Comparison of ENCODE assay signal across 8 cellular contexts in the genomic region with DNA sequence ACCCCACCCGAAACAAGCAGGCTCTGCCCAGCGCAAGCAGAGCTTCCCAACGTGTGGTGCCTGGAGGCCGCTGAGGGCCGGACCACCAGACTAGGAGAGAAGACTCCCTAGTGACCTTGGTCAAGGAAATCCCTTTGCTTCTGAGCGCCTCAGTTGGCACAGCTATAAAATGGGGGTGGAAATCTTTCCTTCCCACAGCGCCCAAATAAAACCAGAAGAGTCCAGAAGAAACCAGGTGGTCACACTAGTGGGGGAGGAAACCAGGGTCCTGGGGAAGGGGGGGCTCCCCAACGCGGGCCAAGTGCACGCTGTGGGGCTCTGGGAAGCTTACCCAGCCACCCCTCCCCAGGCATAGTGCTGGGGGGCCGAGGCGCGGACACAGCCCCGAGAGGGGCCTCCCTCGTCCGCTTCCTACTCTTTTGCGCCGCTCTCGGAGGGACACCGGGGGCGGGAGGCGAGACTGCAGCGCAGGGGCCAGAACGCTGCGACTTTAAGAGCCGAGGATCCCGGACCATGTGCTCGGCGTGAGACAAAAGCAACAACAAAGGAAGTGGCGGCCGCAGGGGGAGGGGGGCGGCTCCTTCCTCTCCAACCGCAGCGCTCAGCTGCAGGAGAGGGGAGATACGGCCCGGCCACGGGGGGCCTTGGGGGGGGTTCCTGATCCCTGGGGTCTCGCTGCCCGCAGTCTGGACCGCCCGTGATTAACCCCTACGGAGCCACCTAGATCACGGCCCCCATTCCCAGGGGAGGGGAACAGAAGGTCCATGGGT. TPM values are rescaled to one million over a fixed set of nuclear protein-coding genes. Genes with fewer than 3 reads are reported as not detected.
A peak's percentile ranks its signal among the peaks of the same experiment; 100 is the strongest.
DNase-seq lines count a peak whose midpoint lies in the region; ATAC-seq and TF ChIP-seq lines count a peak whose summit lies in the region.

No MANE protein-coding gene starts in this region.

- ATAC-seq in HG03025 (IDR thresholded peaks at IDR 0.05; ENCODE audit: low FRiP score, unreplicated experiment) (peak; percentile 23), GM18517 (IDR thresholded peaks at IDR 0.05; ENCODE audit: unreplicated experiment) (no peak)

- no peak for TF ChIP-seq CTCF in OCI-LY1 (IDR thresholded peaks at IDR 0.05; ENCODE audit: low read length)

- TF ChIP-seq POLR2A in erythroblast (IDR thresholded peaks at IDR 0.05; ENCODE audit: low read length), result no peak

- H3K27me3 ChIP-seq in OCI-LY1 (ENCODE audit: insufficient read depth, low read length), result no peaks in the 10 kb centered on the region

- H4K20me1 ChIP-seq in OCI-LY1 (ENCODE audit: insufficient read depth, low read length), result no peaks in the 10 kb centered on the region

- peaks cover 34% of the 10 kb centered on the region for H3K79me2 ChIP-seq in OCI-LY1 (ENCODE audit: insufficient read depth, low read length)

- H3F3A ChIP-seq in OCI-LY1 (ENCODE audit: insufficient read depth, low read length), result no peaks in the 10 kb centered on the region

- no peaks in the 10 kb centered on the region for H3K9me2 ChIP-seq in OCI-LY1 (ENCODE audit: low read depth, low read length)

- peak overlapping the region; percentile 95 for H3K4me2 ChIP-seq in OCI-LY1 (ENCODE audit: low read length)

- H3K9me3 ChIP-seq in OCI-LY1 (ENCODE audit: low read length), result no peaks in the 10 kb centered on the region

- peaks cover 55% of the 10 kb centered on the region for H3K4me1 ChIP-seq in OCI-LY1 (ENCODE audit: insufficient read depth, low read length, severe bottlenecking)

- H3K9ac ChIP-seq in OCI-LY1 (ENCODE audit: low read length), result peak overlapping the region; percentile 99

- H2AFZ ChIP-seq in OCI-LY1 (ENCODE audit: low read length), result no peak overlapping the region

- H3K4me3 ChIP-seq in OCI-LY1 (ENCODE audit: low read depth, low read length, poor library complexity, severe bottlenecking), result peak overlapping the region; percentile 94

- peak; percentile 93 for DNase-seq in GM03348 (ENCODE audit: low spot score)
- peak; percentile 77 for DNase-seq in activated T-cell treated with anti-CD3 and anti-CD28 coated beads, Interleukin-2, amount 50 U/mL, for 1 hour
- peak; percentile 72 to 76 for DNase-seq in erythroblast (lab: John Stamatoyannopoulos, UW)
- peak; percentile 81 for DNase-seq in mucosa of gallbladder (ENCODE audit: low spot score)
- DNase-seq in stimulated activated CD8-positive, alpha-beta memory T cell treated with anti-CD3 and anti-CD28 coated beads, Interleukin-4, amount 100 ng/mL, for 24 hours (ENCODE audit: low read depth), result peak; percentile 74

- H3K27ac ChIP-seq in OCI-LY1 (ENCODE audit: low read depth, low read length, poor library complexity, severe bottlenecking), result peak overlapping the region; percentile 96

- peaks cover 30% of the 10 kb centered on the region for H3K36me3 ChIP-seq in OCI-LY1 (ENCODE audit: insufficient read depth, low read length)

RNA-seq across cellular contexts. Expression of a gene that starts 0.9 kb away (rescaled TPM):
- total RNA-seq in mucosa of gallbladder, result 74.9 TPM

RNA-seq across cellular contexts. Expression of a gene that starts 12.8 kb away (rescaled TPM):
- total RNA-seq in mucosa of gallbladder, result 65.7 TPM
